18 cellular contexts compared by ENCODE assay signal in genomic region chr12:13339538-13339937, GRCh38.
A peak's percentile ranks its signal among the peaks of the same experiment; 100 is the strongest.
DNase-seq lines count a peak whose midpoint lies in the region; ATAC-seq and TF ChIP-seq lines count a peak whose summit lies in the region.
"Had no signal": no experiment of that assay in that cellular context is flagged by ENCODE, and none has a peak within 500 bp of the region (broad histone marks: within the 10 kb centered on the region; RNA-seq: fewer than 3 reads in every experiment).

No MANE protein-coding gene starts in this region.

- peak; percentile 94 for ATAC-seq in foreskin keratinocyte
- ATAC-seq in HG02870 (IDR thresholded peaks at IDR 0.05; ENCODE audit: unreplicated experiment): no peak
- ATAC-seq in omental fat pad (ENCODE audit: low FRiP score): no peak
- ATAC-seq: natural killer cell, T-helper 17 cell had no signal

- no peaks in the 10 kb centered on the region for H3K9me3 Mint-ChIP-seq in HFFc6
- H3K9me3 Mint-ChIP-seq: activated naive CD8-positive, alpha-beta T cell treated with anti-CD3 and anti-CD28 coated beads, Interleukin-2, amount 10 ng/mL, durations not matched to agents 7 days and 5 days; natural killer cell had no signal

- no peak overlapping the region for H3K9ac ChIP-seq in skeletal muscle satellite cell (ENCODE audit: low read depth, low read length)

- DNase-seq in HFFc6 (peak; percentile 64), SW480 (ENCODE audit: low spot score) (peak; percentile 98), foreskin keratinocyte (peak; percentile 99 to 100), omental fat pad (ENCODE audit: low spot score) (no peak), NOMO-1 (lab: John Stamatoyannopoulos, UW; ENCODE audit: unreplicated experiment in 2 of 2) (no peak)
- DNase-seq: activated CD4-positive, alpha-beta T cell treated with anti-CD3 and anti-CD28 coated beads for 1 hour; activated naive CD8-positive, alpha-beta T cell treated with anti-CD3 and anti-CD28 coated beads, Interleukin-2, amount 10 ng/mL, durations not matched to agents 7 days and 5 days; CD4-positive, alpha-beta memory T cell; GDM1; natural killer cell; NCI-H1417 treated with DMSO at 0.1 percent for 48 hours; NCI-H510A treated with DMSO at 0.1 percent for 48 hours; stimulated activated CD4-positive, alpha-beta T cell treated with anti-CD3 and anti-CD28 coated beads, Interleukin-4, amount 100 ng/mL, for 4 hours; T-helper 17 cell; upper lobe of left lung had no signal

- H3K27ac ChIP-seq in foreskin keratinocyte: peak overlapping the region; percentile 99
- H3K27ac ChIP-seq: upper lobe of left lung had no signal

- H3K4me2 ChIP-seq in skeletal muscle satellite cell (ENCODE audit: low read length): peak overlapping the region; percentile 23

- H3K36me3 Mint-ChIP-seq in HFFc6 (ENCODE audit: low read depth): no peaks in the 10 kb centered on the region
- H3K36me3 Mint-ChIP-seq: activated naive CD8-positive, alpha-beta T cell treated with anti-CD3 and anti-CD28 coated beads, Interleukin-2, amount 10 ng/mL, durations not matched to agents 7 days and 5 days; CD4-positive, alpha-beta memory T cell; natural killer cell had no signal

- TF ChIP-seq CTCF in HFFc6 (IDR thresholded peaks at IDR 0.05): no peak
- peak; percentile 1 for TF ChIP-seq CTCF in foreskin keratinocyte (conservative IDR thresholded peaks at IDR 0.05)
- TF ChIP-seq CTCF in omental fat pad (IDR thresholded peaks at IDR 0.05): no peak

- peaks cover 3% of the 10 kb centered on the region for H3K27me3 Mint-ChIP-seq in HFFc6 (ENCODE audit: insufficient read depth)

- no peak overlapping the region for H3K4me3 ChIP-seq in skeletal muscle satellite cell (ENCODE audit: low read length)
- H3K4me3 ChIP-seq: upper lobe of left lung had no signal

- no peaks in the 10 kb centered on the region for H3K9me3 ChIP-seq in skeletal muscle satellite cell (replicated peaks; ENCODE audit: low read length)
- H3K9me3 ChIP-seq: upper lobe of left lung had no signal

- H3K27me3 ChIP-seq in foreskin keratinocyte: no peaks in the 10 kb centered on the region
- no peaks in the 10 kb centered on the region for H3K27me3 ChIP-seq in skeletal muscle satellite cell (ENCODE audit: control insufficient read depth, insufficient read depth, low read length)
- H3K27me3 ChIP-seq: upper lobe of left lung had no signal

- peaks cover 24% of the 10 kb centered on the region for H3K4me1 ChIP-seq in foreskin keratinocyte
- H3K4me1 ChIP-seq in skeletal muscle satellite cell (ENCODE audit: control insufficient read depth, insufficient read depth, low read length): peaks cover 28% of the 10 kb centered on the region
- H3K4me1 ChIP-seq: upper lobe of left lung had no signal

- H3K4me1 Mint-ChIP-seq in HFFc6 (ENCODE audit: low read depth): peaks cover 34% of the 10 kb centered on the region
- H3K4me1 Mint-ChIP-seq: activated naive CD8-positive, alpha-beta T cell treated with anti-CD3 and anti-CD28 coated beads, Interleukin-2, amount 10 ng/mL, durations not matched to agents 7 days and 5 days; CD4-positive, alpha-beta memory T cell; IgD-negative memory B cell; natural killer cell; T-helper 17 cell had no signal

- H3K36me3 ChIP-seq in skeletal muscle satellite cell (ENCODE audit: insufficient read depth, low read length): no peaks in the 10 kb centered on the region
- H3K36me3 ChIP-seq: upper lobe of left lung had no signal

- H3K4me3 Mint-ChIP-seq in HFFc6: peak overlapping the region; percentile 27; the same call in 1 of the 2 replicates
- H3K4me3 Mint-ChIP-seq: activated naive CD8-positive, alpha-beta T cell treated with anti-CD3 and anti-CD28 coated beads, Interleukin-2, amount 10 ng/mL, durations not matched to agents 7 days and 5 days; CD4-positive, alpha-beta memory T cell; IgD-negative memory B cell; natural killer cell; T-helper 17 cell had no signal

- peak overlapping the region; percentile 66 for H3K27ac Mint-ChIP-seq in HFFc6
- H3K27ac Mint-ChIP-seq: activated naive CD8-positive, alpha-beta T cell treated with anti-CD3 and anti-CD28 coated beads, Interleukin-2, amount 10 ng/mL, durations not matched to agents 7 days and 5 days; CD4-positive, alpha-beta memory T cell; IgD-negative memory B cell; natural killer cell; T-helper 17 cell had no signal

Comparison
In these comparisons a context has a peak if more than half of its experiments do, and no peak if none do; other contexts are left out.
1. DNase-seq: peak in HFFc6 (single experiment), SW480 (single experiment) and foreskin keratinocyte (2 of 2); none in omental fat pad (single experiment) and NOMO-1 (0 of 2).